Comparison of ENCODE assay signal across 11 cellular contexts in genomic region chr15:67110958-67111864, GRCh38. TPM values are rescaled to one million over a fixed set of nuclear protein-coding genes. Genes with fewer than 3 reads are reported as not detected.
A peak's percentile ranks its signal among the peaks of the same experiment; 100 is the strongest.
DNase-seq lines count a peak whose midpoint lies in the region; ATAC-seq, FAIRE-seq and TF ChIP-seq lines count a peak whose summit lies in the region.
"Had no signal": no experiment of that assay in that cellular context is flagged by ENCODE, and none has a peak within 500 bp of the region (broad histone marks: within the 10 kb centered on the region; RNA-seq: fewer than 3 reads in every experiment).

No MANE protein-coding gene starts in this region.

- peaks cover 20% of the 10 kb centered on the region for H4K20me1 ChIP-seq in Karpas-422 (ENCODE audit: insufficient read depth, low read depth, low read length)

- no peaks in the 10 kb centered on the region; the same call in 1 of the 2 replicates for H3K36me3 ChIP-seq in Karpas-422 (ENCODE audit: insufficient read depth, low read length)

- no peak for TF ChIP-seq RAD21 in A549 (conservative IDR thresholded peaks at IDR 0.05 in 1 of 2, IDR thresholded peaks at IDR 0.05 in 1 of 2)

- H3K4me2 ChIP-seq in A549 (peak overlapping the region; percentile 72), Karpas-422 (ENCODE audit: low read depth, low read length, poor library complexity, severe bottlenecking) (no peak overlapping the region)

- peaks cover 19% of the 10 kb centered on the region for H3K9me3 Mint-ChIP-seq in T-helper 2 cell treated with Interferon-gamma antibody and Interleukin-4, amounts not matched to agents 5 μg/mL and 100 μg/mL, for 36 hours
- no peaks in the 10 kb centered on the region for H3K9me3 Mint-ChIP-seq in activated T-cell treated with anti-CD3 and anti-CD28 coated beads, Interleukin-2, amount 50 U/mL, for 4 hours

- H3K4me3 ChIP-seq in A549 (no peak overlapping the region), GM12865 (ENCODE audit: low read depth, low read length) (no peak overlapping the region), Karpas-422 (ENCODE audit: low read length) (no peak overlapping the region)

- H3K4me1 Mint-ChIP-seq in T-helper 2 cell treated with Interferon-gamma antibody and Interleukin-4, amounts not matched to agents 5 μg/mL and 100 μg/mL, for 36 hours (ENCODE audit: low read depth), result peaks cover 84% of the 10 kb centered on the region
- peaks cover 77% of the 10 kb centered on the region for H3K4me1 Mint-ChIP-seq in activated T-cell treated with anti-CD3 and anti-CD28 coated beads, Interleukin-2, amount 50 U/mL, for 4 hours (ENCODE audit: low read depth)

- H3K27me3 ChIP-seq in Karpas-422 (ENCODE audit: low read length), result no peaks in the 10 kb centered on the region

- no peak for FAIRE-seq in A549 (lab: Jason Lieb, UNC)
- FAIRE-seq: TTC549 had no signal

- 84% methylated on average over 2 of the region's 2 CpGs for whole genome bisulfite sequencing in A549 (ENCODE audit: missing lambda C conversion rate)

- peak overlapping the region; percentile 57 for H3K4me3 Mint-ChIP-seq in T-helper 2 cell treated with Interferon-gamma antibody and Interleukin-4, amounts not matched to agents 5 μg/mL and 100 μg/mL, for 36 hours
- H3K4me3 Mint-ChIP-seq in activated T-cell treated with anti-CD3 and anti-CD28 coated beads, Interleukin-2, amount 50 U/mL, for 4 hours, result no peak overlapping the region

- H3K27ac Mint-ChIP-seq in T-helper 2 cell treated with Interferon-gamma antibody and Interleukin-4, amounts not matched to agents 5 μg/mL and 100 μg/mL, for 36 hours, result peak overlapping the region; percentile 43

- ATAC-seq in A549 (no peak), GM19035 (IDR thresholded peaks at IDR 0.05; ENCODE audit: unreplicated experiment) (no peak), GM19023 (IDR thresholded peaks at IDR 0.05; ENCODE audit: unreplicated experiment) (no peak)
- no peak for ATAC-seq in activated T-cell treated with anti-CD3 and anti-CD28 coated beads, Interleukin-2, amount 50 U/mL, for 4 hours

- POLR2A ChIA-PET in A549 (lab: Yijun Ruan, JAX), result interaction anchor here (2.8 kb wide), 1 partner anchor 15 kb away, joined by 13 read pairs; no protein-coding TSS in a partner anchor

- CTCF ChIA-PET in A549 (lab: Yijun Ruan, JAX), result interaction anchor here (1.1 to 11.7 kb wide), 3 partner anchors 12 to 165 kb away, joined by 3 to 142 read pairs (median 12); no protein-coding TSS in a partner anchor

- no peaks in the 10 kb centered on the region for H3K27me3 Mint-ChIP-seq in T-helper 2 cell treated with Interferon-gamma antibody and Interleukin-4, amounts not matched to agents 5 μg/mL and 100 μg/mL, for 36 hours (ENCODE audit: low read depth)
- no peaks in the 10 kb centered on the region for H3K27me3 Mint-ChIP-seq in activated T-cell treated with anti-CD3 and anti-CD28 coated beads, Interleukin-2, amount 50 U/mL, for 4 hours (ENCODE audit: low read depth)

- H3K79me2 ChIP-seq in Karpas-422 (ENCODE audit: low read length), result no peaks in the 10 kb centered on the region

- H3K4me1 ChIP-seq in A549 (peaks cover 79% of the 10 kb centered on the region), Karpas-422 (ENCODE audit: low read length) (peaks cover 28% of the 10 kb centered on the region)

- no peak overlapping the region for H2AFZ ChIP-seq in Karpas-422 (ENCODE audit: low read length)

- no peak for TF ChIP-seq POLR2A in A549 (IDR thresholded peaks at IDR 0.05; ENCODE audit: low read length)

- no peak for DNase-seq in A549 (ENCODE audit: low read depth in 1 of 2, low spot score in 1 of 2)
- peak; percentile 32 for DNase-seq in GM12865 (ENCODE audit: low read depth)
- DNase-seq in T-helper 2 cell treated with Interferon-gamma antibody and Interleukin-4, amounts not matched to agents 5 μg/mL and 100 μg/mL, for 36 hours (ENCODE audit: low spot score), result no peak
- DNase-seq in fibroblast of peridontal ligament (ENCODE audit: extremely low read depth), result peak; percentile 45
- DNase-seq in Karpas-422, result no peak
- DNase-seq in activated T-cell treated with anti-CD3 and anti-CD28 coated beads, Interleukin-2, amount 50 U/mL, for 4 hours, result no peak
- DNase-seq: NCI-H1048; stimulated activated naive CD4-positive, alpha-beta T cell had no signal

- H3K9me3 ChIP-seq in A549, result peaks cover 16% of the 10 kb centered on the region
- H3K9me3 ChIP-seq in Karpas-422 (ENCODE audit: low read length), result peaks cover 11% of the 10 kb centered on the region

- TF ChIP-seq CTCF in A549 (IDR thresholded peaks at IDR 0.05), result no peak
- no peak for TF ChIP-seq CTCF in GM12865 (IDR thresholded peaks at IDR 0.05; ENCODE audit: insufficient read depth, low read depth, low read length, missing control alignments)

- peaks cover 62% of the 10 kb centered on the region for H3K36me3 Mint-ChIP-seq in T-helper 2 cell treated with Interferon-gamma antibody and Interleukin-4, amounts not matched to agents 5 μg/mL and 100 μg/mL, for 36 hours (ENCODE audit: low read depth)
- H3K36me3 Mint-ChIP-seq in activated T-cell treated with anti-CD3 and anti-CD28 coated beads, Interleukin-2, amount 50 U/mL, for 4 hours (ENCODE audit: insufficient read depth), result peaks cover 3% of the 10 kb centered on the region

- H3K9ac ChIP-seq in Karpas-422 (ENCODE audit: low read length), result no peak overlapping the region

- TF ChIP-seq EP300 in A549 (IDR thresholded peaks at IDR 0.05), result no peak

- no peaks in the 10 kb centered on the region for H3K9me2 ChIP-seq in Karpas-422 (replicated peaks; ENCODE audit: insufficient read depth, low read length)

- H3K27ac ChIP-seq in A549 (peak overlapping the region; percentile 92 to 93), Karpas-422 (ENCODE audit: low read length) (no peak overlapping the region)

TF ChIP-seq in A549, 52 proteins besides CTCF, POLR2A, EP300 and RAD21 (continues in another document):
- TF ChIP-seq POLR2AphosphoS2 (conservative IDR thresholded peaks at IDR 0.05; ENCODE audit: low read length) (no peak), HOXB13 (CRISPR knock-in tag; IDR thresholded peaks at IDR 0.05; ENCODE audit: low read depth) (no peak), RNF2 (IDR thresholded peaks at IDR 0.05; ENCODE audit: borderline replicate concordance, low read depth) (no peak), BHLHE40 (IDR thresholded peaks at IDR 0.05; ENCODE audit: low read depth, low read length) (no peak), RCOR1 (IDR thresholded peaks at IDR 0.05; ENCODE audit: low read depth, low read length) (no peak), HEYL (CRISPR knock-in tag; IDR thresholded peaks at IDR 0.05) (0 out of 2 replicates have a peak, but pooled peaks have one; percentile 40), EHMT2 (IDR thresholded peaks at IDR 0.05; ENCODE audit: low read depth) (no peak), HOXB5 (CRISPR knock-in tag; IDR thresholded peaks at IDR 0.05) (peak; percentile 67), JUN (IDR thresholded peaks at IDR 0.05) (no peak), PHF8 (IDR thresholded peaks at IDR 0.05; ENCODE audit: borderline replicate concordance, low read depth) (no peak), KDM1A (IDR thresholded peaks at IDR 0.05; ENCODE audit: low read depth) (peak; percentile 96), MYC (IDR thresholded peaks at IDR 0.05; ENCODE audit: borderline replicate concordance, low read length) (no peak), FOXS1 (CRISPR knock-in tag; IDR thresholded peaks at IDR 0.05) (peak; percentile 16), HMGXB4 (CRISPR knock-in tag; IDR thresholded peaks at IDR 0.05; ENCODE audit: borderline replicate concordance) (peak; percentile 64; the same call in 1 of the 2 replicates), FOSB (CRISPR knock-in tag; IDR thresholded peaks at IDR 0.05) (peak; percentile 75), ZNF302 (CRISPR knock-in tag; IDR thresholded peaks at IDR 0.05) (peak; percentile 65; the same call in 1 of the 2 replicates), SREBF2 (IDR thresholded peaks at IDR 0.05) (no peak), CBX8 (IDR thresholded peaks at IDR 0.05) (no peak), E2F6 (IDR thresholded peaks at IDR 0.05; ENCODE audit: borderline replicate concordance, low read depth) (no peak), NPAS2 (CRISPR knock-in tag; IDR thresholded peaks at IDR 0.05; ENCODE audit: borderline replicate concordance) (no peak), CHD4 (IDR thresholded peaks at IDR 0.05; ENCODE audit: borderline replicate concordance) (peak; percentile 66; the same call in 1 of the 2 replicates), HOXA7 (CRISPR knock-in tag; IDR thresholded peaks at IDR 0.05) (peak; percentile 61; the same call in 1 of the 2 replicates), CBX2 (IDR thresholded peaks at IDR 0.05; ENCODE audit: borderline replicate concordance, low read depth) (no peak), NFE2L2 (conservative IDR thresholded peaks at IDR 0.05; ENCODE audit: low read length) (no peak)

RNA-seq across cellular contexts. Expression of gene SMAD3, which starts 45.8 kb away (rescaled TPM):
- polyA plus RNA-seq in A549 (2011; rRNA removed) (77.2 and 101 TPM in 2 replicates), A549 (2017; fragmentation: RNase III; extraction: RNeasy Plus Mini Kit Qiagen cat#74134 plus additional on column Dnase treatment) (74.6 to 106 TPM (median 93.4 TPM) in 3 replicates)
- polyA plus RNA-seq in A549 (2012; cell fraction: cytosol; rRNA removed), result 116 and 161 TPM in 2 replicates
- polyA plus RNA-seq in A549 (2012; cell fraction: nucleus; rRNA removed), result 256 and 267 TPM in 2 replicates
- polyA minus RNA-seq in A549 (2011; rRNA and poly(A)+ RNA removed), result 138 and 158 TPM in 2 replicates
- total RNA-seq in Karpas-422 (2014; rRNA removed; shearing (Covaris generic); ENCODE audit: low replicate concordance), result 12.8 and 27.7 TPM in 2 replicates
- 10 to 100 TPM; 23.2 to 25.7 (median 24.4) TPM for total RNA-seq in activated T-cell treated with anti-CD3 and anti-CD28 coated beads, Interleukin-2, amount 50 U/mL, for 4 hours

Comparison
In these comparisons a context has a peak if more than half of its experiments do, and no peak if none do; other contexts are left out.
1. DNase-seq: peak in GM12865 (single experiment) and fibroblast of peridontal ligament (single experiment); none in A549 (0 of 2), T-helper 2 cell treated with Interferon-gamma antibody and Interleukin-4, amounts not matched to agents 5 μg/mL and 100 μg/mL, for 36 hours (single experiment), Karpas-422 (single experiment) and activated T-cell treated with anti-CD3 and anti-CD28 coated beads, Interleukin-2, amount 50 U/mL, for 4 hours (single experiment).